27 cellular contexts compared by ENCODE assay signal in genomic region chr2:142294225-142294624, GRCh38.
"Had no signal": no experiment of that assay in that cellular context is flagged by ENCODE, and none has a peak within 500 bp of the region (broad histone marks: within the 10 kb centered on the region; RNA-seq: fewer than 3 reads in every experiment).

No MANE protein-coding gene starts in this region.

- H3K4me3 ChIP-seq: stomach, suprapubic skin, testis, thoracic aorta, thyroid gland, tibial artery, tibial nerve, transverse colon, upper lobe of left lung, upper lobe of right lung, uterus, vagina had no signal

- ATAC-seq: stimulated activated effector memory CD8-positive, alpha-beta T cell treated with anti-CD3 and anti-CD28 coated beads, Interleukin-12 subunit alpha, Interleukin-12 subunit beta, amount 100 ng/mL, for 72 hours; stimulated activated memory B cell treated with anti-CD40 and anti-IgM and Interleukin-4, amounts not matched to agents 10 μg/mL and 1 μg/mL and 100 μg/mL, for 72 hours; stimulated activated naive B cell treated with anti-CD40 and anti-IgM and Interleukin-4, amounts not matched to agents 10 μg/mL and 1 μg/mL and 100 μg/mL, for 72 hours; stimulated activated naive CD8-positive, alpha-beta T cell treated with anti-CD3 and anti-CD28 coated beads, Interleukin-15, amount 100 ng/mL, for 72 hours; stimulated activated naive CD8-positive, alpha-beta T cell treated with anti-CD3 and anti-CD28 coated beads, Interleukin-15, Interleukin-2, amounts not matched to agents 100 U/mL and 50 U/mL, for 24 hours; upper lobe of right lung had no signal

- FAIRE-seq: urothelium cell line had no signal

- H3K9me3 ChIP-seq: stomach, suprapubic skin, testis, thoracic aorta, thyroid gland, tibial artery, tibial nerve, transverse colon, upper lobe of left lung, upper lobe of right lung, uterus, vagina had no signal

- H3K27ac ChIP-seq: stomach, suprapubic skin, testis, thoracic aorta, thyroid gland, tibial artery, tibial nerve, transverse colon, upper lobe of left lung, upper lobe of right lung, uterus, vagina had no signal

- H3K36me3 ChIP-seq: stomach, suprapubic skin, thoracic aorta, thyroid gland, tibial artery, tibial nerve, transverse colon, upper lobe of left lung, upper lobe of right lung, uterus, vagina had no signal

- H3K27me3 ChIP-seq: stomach, suprapubic skin, testis, thyroid gland, tibial artery, tibial nerve, transverse colon, upper lobe of left lung, upper lobe of right lung, uterus, vagina had no signal

- H3K4me1 ChIP-seq: stomach, suprapubic skin, testis, thyroid gland, tibial artery, tibial nerve, transverse colon, upper lobe of left lung, upper lobe of right lung, uterus, vagina had no signal

- DNase-seq: stimulated activated CD4-positive, alpha-beta T cell treated with anti-CD3 and anti-CD28 coated beads, Interleukin-2, amount 100 ng/mL, for 48 hours; stimulated activated CD4-positive, alpha-beta T cell treated with anti-CD3 and anti-CD28 coated beads, Interleukin-4, amount 100 ng/mL, for 1 hour; stimulated activated CD4-positive, alpha-beta T cell treated with anti-CD3 and anti-CD28 coated beads, Interleukin-4, amount 100 ng/mL, for 24 hours; stimulated activated CD4-positive, alpha-beta T cell treated with anti-CD3 and anti-CD28 coated beads, Interleukin-4, amount 100 ng/mL, for 4 hours; stimulated activated CD8-positive, alpha-beta memory T cell treated with anti-CD3 and anti-CD28 coated beads, Interleukin-4, amount 100 ng/mL, for 48 hours; stimulated activated naive B cell treated with anti-CD40 and anti-IgM and Interleukin-4, amounts not matched to agents 10 μg/mL and 1 μg/mL and 100 μg/mL, for 72 hours; stimulated activated naive CD4-positive, alpha-beta T cell; stimulated activated naive CD4-positive, alpha-beta T cell treated with Interleukin-2 at 50 U/mL for 16 hours; stimulated activated naive CD8-positive, alpha-beta T cell treated with anti-CD3 and anti-CD28 coated beads, Interleukin-15, amount 100 ng/mL, for 72 hours; stimulated activated naive CD8-positive, alpha-beta T cell treated with anti-CD3 and anti-CD28 coated beads, Interleukin-15, Interleukin-2, amounts not matched to agents 100 U/mL and 50 U/mL, for 24 hours; stomach; substantia nigra; testis; thyroid gland; tibial artery; transverse colon; trophoblast cell; upper lobe of left lung; upper lobe of right lung; uterus had no signal
